Comparison of ENCODE assay signal across 20 cellular contexts in the genomic region with DNA sequence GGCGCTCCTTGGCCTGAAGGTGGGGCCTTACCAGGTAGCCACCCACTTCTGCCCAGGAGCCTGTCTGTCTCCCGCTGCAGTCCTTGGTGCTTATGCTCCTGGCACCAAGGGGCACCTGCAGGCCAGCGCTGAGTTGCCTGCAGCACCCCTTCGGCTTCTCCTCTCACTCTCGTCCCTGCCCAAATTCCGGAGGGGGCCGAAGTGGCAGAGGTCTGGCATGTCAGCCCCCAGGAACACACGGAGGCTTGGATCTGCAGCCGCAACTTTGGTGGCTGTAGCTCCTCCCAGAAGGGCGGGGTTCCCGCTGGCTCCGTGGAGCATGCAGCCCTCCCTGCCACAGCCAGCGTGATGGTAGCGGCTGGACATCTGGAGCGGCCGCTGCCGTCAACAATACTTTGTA. TPM values are rescaled to one million over a fixed set of nuclear protein-coding genes. Genes with fewer than 3 reads are reported as not detected.
DNase-seq lines count a peak whose midpoint lies in the region; ATAC-seq, FAIRE-seq and TF ChIP-seq lines count a peak whose summit lies in the region.
"Had no signal": no experiment of that assay in that cellular context is flagged by ENCODE, and none has a peak within 500 bp of the region (broad histone marks: within the 10 kb centered on the region; RNA-seq: fewer than 3 reads in every experiment).

No MANE protein-coding gene starts in this region.

- no peaks in the 10 kb centered on the region for H3K9me2 ChIP-seq in PC-9 (ENCODE audit: insufficient read depth)

- H3K27ac ChIP-seq in PC-9, result no peak overlapping the region
- H3K27ac ChIP-seq in kidney (ENCODE audit: low read depth in 2 of 2, low read length in 2 of 2), result no peak overlapping the region
- H3K27ac ChIP-seq in brain microvascular endothelial cell, result no peak overlapping the region
- H3K27ac ChIP-seq: A549, C4-2B had no signal

- intact Hi-C loops in PC-9 (cut with micrococcal nuclease; ENCODE audit: unreplicated experiment) (no loop called here), kidney (cut with DNase I) (no loop called here)

- H3K4me1 Mint-ChIP-seq in stimulated activated effector memory CD8-positive, alpha-beta T cell treated with anti-CD3 and anti-CD28 coated beads, Interleukin-12 subunit alpha, Interleukin-12 subunit beta, amount 100 ng/mL, for 72 hours, result no peaks in the 10 kb centered on the region
- H3K4me1 Mint-ChIP-seq: CD4-positive, alpha-beta memory T cell had no signal

- peaks cover 13% of the 10 kb centered on the region for H3K9me3 Mint-ChIP-seq in stimulated activated effector memory CD8-positive, alpha-beta T cell treated with anti-CD3 and anti-CD28 coated beads, Interleukin-12 subunit alpha, Interleukin-12 subunit beta, amount 100 ng/mL, for 72 hours

- ATAC-seq in stimulated activated effector memory CD8-positive, alpha-beta T cell treated with anti-CD3 and anti-CD28 coated beads, Interleukin-12 subunit alpha, Interleukin-12 subunit beta, amount 100 ng/mL, for 72 hours, result peak; percentile 13
- no peak for ATAC-seq in HG03175 (IDR thresholded peaks at IDR 0.05; ENCODE audit: unreplicated experiment)
- ATAC-seq: A549 had no signal

- POLR2A ChIA-PET in PC-9 (lab: Charles Lee; ENCODE audit: unreplicated experiment), result no interaction called here

- no peaks in the 10 kb centered on the region for H3F3A ChIP-seq in PC-9 (ENCODE audit: insufficient read depth, low read depth)

- BruUV-seq in PC-9 (replicated peaks; lab: Mats Ljungman, UMichigan), result no TSS peak

- H4K20me1 ChIP-seq in PC-9 (ENCODE audit: insufficient read depth), result no peaks in the 10 kb centered on the region

- in situ Hi-C loops in brain microvascular endothelial cell (cut with HindIII; ENCODE audit: low pct_ligation_motif_present, low sequenced_read_pairs), result no loop called here

- no peak for FAIRE-seq in kidney (lab: Jason Lieb, UNC)
- FAIRE-seq: A549, G401.6, GM12891, GM19239, HTR-8/SVneo had no signal

- H3K4me1 ChIP-seq in PC-9 (replicated peaks; ENCODE audit: insufficient read depth), result no peaks in the 10 kb centered on the region
- H3K4me1 ChIP-seq in kidney (ENCODE audit: control insufficient read depth in 1 of 2, insufficient read depth in 1 of 2, low read depth in 1 of 2, low read length in 2 of 2), result no peaks in the 10 kb centered on the region
- H3K4me1 ChIP-seq: A549, BE2C had no signal

- TF ChIP-seq CTCF in PC-9 (conservative IDR thresholded peaks at IDR 0.05) (no peak), kidney (IDR thresholded peaks at IDR 0.05; ENCODE audit: borderline replicate concordance, extremely low read depth, insufficient read depth) (no peak), brain microvascular endothelial cell (IDR thresholded peaks at IDR 0.05; ENCODE audit: low read depth, low read length, missing control alignments) (no peak)

- H3K9me3 ChIP-seq in PC-9 (ENCODE audit: insufficient read depth, low read depth) (no peaks in the 10 kb centered on the region), kidney (ENCODE audit: control insufficient read depth in 1 of 2, low read length in 2 of 2) (no peaks in the 10 kb centered on the region)
- H3K9me3 ChIP-seq: A549, BE2C had no signal

- H3K27me3 ChIP-seq in PC-9 (ENCODE audit: insufficient read depth, low read depth) (no peaks in the 10 kb centered on the region), brain microvascular endothelial cell (replicated peaks) (no peaks in the 10 kb centered on the region)
- H3K27me3 ChIP-seq: BE2C had no signal

- H3K36me3 Mint-ChIP-seq in stimulated activated effector memory CD8-positive, alpha-beta T cell treated with anti-CD3 and anti-CD28 coated beads, Interleukin-12 subunit alpha, Interleukin-12 subunit beta, amount 100 ng/mL, for 72 hours, result no peaks in the 10 kb centered on the region
- H3K36me3 Mint-ChIP-seq: CD4-positive, alpha-beta memory T cell had no signal

- H3K4me3 ChIP-seq in PC-9 (peak overlapping the region; percentile 33; the same call in 1 of the 2 replicates), kidney (ENCODE audit: low read length in 2 of 2) (no peak overlapping the region), brain microvascular endothelial cell (ENCODE audit: low read depth, low read length) (no peak overlapping the region)
- H3K4me3 ChIP-seq: A549 had no signal

- no peaks in the 10 kb centered on the region for H3K36me3 ChIP-seq in PC-9 (ENCODE audit: low read depth)
- H3K36me3 ChIP-seq in kidney (ENCODE audit: control insufficient read depth in 1 of 2, insufficient read depth in 2 of 2, low read length in 2 of 2), result no peaks in the 10 kb centered on the region
- no peaks in the 10 kb centered on the region for H3K36me3 ChIP-seq in brain microvascular endothelial cell (replicated peaks)
- H3K36me3 ChIP-seq: BE2C had no signal

- peak overlapping the region; percentile 46 for H3K4me2 ChIP-seq in PC-9
- H3K4me2 ChIP-seq: A549 had no signal

- no peaks in the 10 kb centered on the region for H3K79me2 ChIP-seq in PC-9 (ENCODE audit: low read depth)

- H3K4me3 Mint-ChIP-seq in stimulated activated effector memory CD8-positive, alpha-beta T cell treated with anti-CD3 and anti-CD28 coated beads, Interleukin-12 subunit alpha, Interleukin-12 subunit beta, amount 100 ng/mL, for 72 hours, result no peak overlapping the region
- H3K4me3 Mint-ChIP-seq: CD4-positive, alpha-beta memory T cell; HFFc6 had no signal

- H3K9ac ChIP-seq in kidney (ENCODE audit: low read length in 2 of 2), result no peak overlapping the region

- DNase-seq in HuH-7 (ENCODE audit: low spot score) (peak; percentile 39), PC-9 (peak in 1 of 2 experiments; percentile 26), kidney (peak; percentile 63), brain microvascular endothelial cell (no peak)
- no peak for DNase-seq in stimulated activated effector memory CD8-positive, alpha-beta T cell treated with anti-CD3 and anti-CD28 coated beads, Interleukin-12 subunit alpha, Interleukin-12 subunit beta, amount 100 ng/mL, for 72 hours (ENCODE audit: low spot score in 2 of 2)
- no peak for DNase-seq in activated CD4-positive, CD25-positive, alpha-beta regulatory T cell treated with anti-CD3 and anti-CD28 coated beads, Interleukin-2, amount 50 U/mL, for 72 hours
- DNase-seq: BE2C, DMS79 treated with DMSO at 0.1 percent for 48 hours, EL, GOT3, HCEC 1CT, HFFc6 had no signal

- no peak overlapping the region for H2AFZ ChIP-seq in PC-9

- CTCF ChIA-PET in PC-9 (lab: Charles Lee), result no interaction called here

- H3K27ac Mint-ChIP-seq in stimulated activated effector memory CD8-positive, alpha-beta T cell treated with anti-CD3 and anti-CD28 coated beads, Interleukin-12 subunit alpha, Interleukin-12 subunit beta, amount 100 ng/mL, for 72 hours, result no peak overlapping the region
- H3K27ac Mint-ChIP-seq: CD4-positive, alpha-beta memory T cell; HFFc6 had no signal

RNA-seq across cellular contexts. Expression of a gene that starts 37.7 kb away (rescaled TPM):
- total RNA-seq in PC-9 (2021) (not detected in 2 replicates), kidney (0.19 TPM)
- 1.2 TPM for polyA plus RNA-seq in kidney (ENCODE audit: insufficient read depth, low read depth, low replicate concordance)
- polyA plus RNA-seq: A549 had no signal

Comparison
In these comparisons a context has a peak if more than half of its experiments do, and no peak if none do; other contexts are left out.
1. DNase-seq: peak in HuH-7 (single experiment) and kidney (single experiment); none in stimulated activated effector memory CD8-positive, alpha-beta T cell treated with anti-CD3 and anti-CD28 coated beads, Interleukin-12 subunit alpha, Interleukin-12 subunit beta, amount 100 ng/mL, for 72 hours (0 of 2), activated CD4-positive, CD25-positive, alpha-beta regulatory T cell treated with anti-CD3 and anti-CD28 coated beads, Interleukin-2, amount 50 U/mL, for 72 hours (single experiment) and brain microvascular endothelial cell (single experiment).